In genomic region chr17:46732754-46733398, GRCh38 we compare ENCODE assay signal across 21 cellular contexts.
DNase-seq lines count a peak whose midpoint lies in the region; ATAC-seq and TF ChIP-seq lines count a peak whose summit lies in the region.
"Had no signal": no experiment of that assay in that cellular context is flagged by ENCODE, and none has a peak within 500 bp of the region (broad histone marks: within the 10 kb centered on the region; RNA-seq: fewer than 3 reads in every experiment).

No MANE protein-coding gene starts in this region.

- H3K36me3 ChIP-seq in HUES64 (ENCODE audit: insufficient read depth, low read length) (peaks cover 3% of the 10 kb centered on the region; the same call in 1 of the 2 replicates), iPS-18a (ENCODE audit: control insufficient read depth, low read depth, low read length) (no peaks in the 10 kb centered on the region), ascending aorta (peaks cover 5 to 23% of the 10 kb centered on the region in 2 donors)
- H3K36me3 ChIP-seq: right atrium auricular region had no signal

- in situ Hi-C loops in astrocyte of the spinal cord (cut with HindIII; ENCODE audit: low sequenced_read_pairs): no loop called here

- H3K9me3 ChIP-seq in HUES64 (ENCODE audit: insufficient read depth, low read depth, low read length) (no peaks in the 10 kb centered on the region), iPS-18a (ENCODE audit: control insufficient read depth, low read depth, low read length) (no peaks in the 10 kb centered on the region), ascending aorta (no peaks in the 10 kb centered on the region)
- H3K9me3 ChIP-seq: BLaER1, neutrophil, right atrium auricular region, upper lobe of left lung had no signal

- no peaks in the 10 kb centered on the region for H3K9me3 Mint-ChIP-seq in stimulated activated naive CD8-positive, alpha-beta T cell treated with anti-CD3 and anti-CD28 coated beads, Interleukin-15, amount 100 ng/mL, for 72 hours

- no peaks in the 10 kb centered on the region for H3K4me1 Mint-ChIP-seq in stimulated activated naive CD8-positive, alpha-beta T cell treated with anti-CD3 and anti-CD28 coated beads, Interleukin-15, amount 100 ng/mL, for 72 hours
- H3K4me1 Mint-ChIP-seq: activated CD8-positive, alpha-beta memory T cell treated with anti-CD3 and anti-CD28 coated beads, Interleukin-2, amount 10 ng/mL, durations not matched to agents 7 days and 5 days had no signal

- no peak overlapping the region for H3K27ac Mint-ChIP-seq in stimulated activated naive CD8-positive, alpha-beta T cell treated with anti-CD3 and anti-CD28 coated beads, Interleukin-15, amount 100 ng/mL, for 72 hours
- H3K27ac Mint-ChIP-seq: activated CD8-positive, alpha-beta memory T cell treated with anti-CD3 and anti-CD28 coated beads, Interleukin-2, amount 10 ng/mL, durations not matched to agents 7 days and 5 days had no signal

- no peak overlapping the region for H3K9ac ChIP-seq in HUES64 (ENCODE audit: low read depth, low read length)
- H3K9ac ChIP-seq in iPS-18a (ENCODE audit: low read length): peak overlapping the region; percentile 22
- H3K9ac ChIP-seq: BLaER1 had no signal

- TF ChIP-seq CTCF in astrocyte of the spinal cord (IDR thresholded peaks at IDR 0.05; ENCODE audit: low read depth, low read length): no peak
- TF ChIP-seq CTCF in ascending aorta (IDR thresholded peaks at IDR 0.05): no peak

- 23% methylated on average over 7 of the region's 7 CpGs for WGBS in HUES64

- intact Hi-C loops in ascending aorta (cut with DNase I): no loop called here

- H3K27me3 Mint-ChIP-seq in stimulated activated naive CD8-positive, alpha-beta T cell treated with anti-CD3 and anti-CD28 coated beads, Interleukin-15, amount 100 ng/mL, for 72 hours: no peaks in the 10 kb centered on the region
- H3K27me3 Mint-ChIP-seq: activated CD8-positive, alpha-beta memory T cell treated with anti-CD3 and anti-CD28 coated beads, Interleukin-2, amount 10 ng/mL, durations not matched to agents 7 days and 5 days had no signal

- peak overlapping the region; percentile 19; the same call in 1 of the 2 replicates for H3K4me3 ChIP-seq in HUES64 (ENCODE audit: low read length)
- no peak overlapping the region for H3K4me3 ChIP-seq in astrocyte of the spinal cord (ENCODE audit: low read depth, low read length)
- H3K4me3 ChIP-seq in iPS-18a (ENCODE audit: low read length): peak overlapping the region; percentile 41
- H3K4me3 ChIP-seq in ascending aorta: no peak overlapping the region
- H3K4me3 ChIP-seq: BLaER1, GM12878, right atrium auricular region, upper lobe of left lung had no signal

- H3K4me3 Mint-ChIP-seq in stimulated activated naive CD8-positive, alpha-beta T cell treated with anti-CD3 and anti-CD28 coated beads, Interleukin-15, amount 100 ng/mL, for 72 hours: no peak overlapping the region
- H3K4me3 Mint-ChIP-seq: activated CD8-positive, alpha-beta memory T cell treated with anti-CD3 and anti-CD28 coated beads, Interleukin-2, amount 10 ng/mL, durations not matched to agents 7 days and 5 days had no signal

- H3K27me3 ChIP-seq in HUES64 (ENCODE audit: insufficient read depth, low read length) (no peaks in the 10 kb centered on the region), iPS-18a (ENCODE audit: control insufficient read depth, insufficient read depth, low read length) (no peaks in the 10 kb centered on the region), ascending aorta (no peaks in the 10 kb centered on the region)
- H3K27me3 ChIP-seq: BLaER1, neutrophil, right atrium auricular region, upper lobe of left lung had no signal

- peak; percentile 10 for DNase-seq in astrocyte of the spinal cord (ENCODE audit: low read depth, low spot score)
- DNase-seq in putamen (ENCODE audit: low spot score): peak; percentile 4
- no peak for DNase-seq in stimulated activated naive CD8-positive, alpha-beta T cell treated with anti-CD3 and anti-CD28 coated beads, Interleukin-15, amount 100 ng/mL, for 72 hours
- DNase-seq in ascending aorta (ENCODE audit: low spot score in 2 of 2): no peak
- DNase-seq in islet precursor cell: no peak
- DNase-seq: activated CD4-positive, alpha-beta T cell treated with anti-CD3 and anti-CD28 coated beads for 1 hour; activated CD8-positive, alpha-beta memory T cell treated with anti-CD3 and anti-CD28 coated beads, Interleukin-2, amount 10 ng/mL, durations not matched to agents 7 days and 5 days; activated effector memory CD4-positive, alpha-beta T cell treated with Interleukin-2 at 50 U/mL for 16 hours; GDM1; GOT3; NCI-H226; Right ventricle myocardium superior; stimulated activated naive CD8-positive, alpha-beta T cell treated with anti-CD3 and anti-CD28 coated beads, Interleukin-15, Interleukin-2, amounts not matched to agents 100 U/mL and 50 U/mL, for 24 hours; upper lobe of left lung had no signal

- H3K27ac ChIP-seq in HUES64 (ENCODE audit: low read depth, low read length) (peak overlapping the region; percentile 80), iPS-18a (ENCODE audit: low read length) (peak overlapping the region; percentile 48), ascending aorta (no peak overlapping the region)
- H3K27ac ChIP-seq: BLaER1, neutrophil, right atrium auricular region, upper lobe of left lung had no signal

- no peak for ATAC-seq in stimulated activated naive CD8-positive, alpha-beta T cell treated with anti-CD3 and anti-CD28 coated beads, Interleukin-15, amount 100 ng/mL, for 72 hours
- ATAC-seq in esophagus mucosa: no peak
- ATAC-seq: activated CD8-positive, alpha-beta memory T cell treated with anti-CD3 and anti-CD28 coated beads, Interleukin-2, amount 10 ng/mL, durations not matched to agents 7 days and 5 days; GM12878; stimulated activated naive CD8-positive, alpha-beta T cell treated with anti-CD3 and anti-CD28 coated beads, Interleukin-15, Interleukin-2, amounts not matched to agents 100 U/mL and 50 U/mL, for 24 hours had no signal

- H3K4me1 ChIP-seq in HUES64 (ENCODE audit: insufficient read depth, low read length) (peaks cover 31% of the 10 kb centered on the region), iPS-18a (ENCODE audit: control insufficient read depth, low read depth, low read length) (peaks cover 28% of the 10 kb centered on the region), ascending aorta (no peaks in the 10 kb centered on the region)
- H3K4me1 ChIP-seq: right atrium auricular region, upper lobe of left lung had no signal

Comparison
In these comparisons a context has a peak if more than half of its experiments do, and no peak if none do; other contexts are left out.
1. H3K27ac ChIP-seq: peak in HUES64 (single experiment) and iPS-18a (single experiment); none in ascending aorta (0 of 2).
2. H3K4me3 ChIP-seq: peak in HUES64 (single experiment) and iPS-18a (single experiment); none in astrocyte of the spinal cord (single experiment) and ascending aorta (0 of 2).
3. DNase-seq: peak in astrocyte of the spinal cord (single experiment) and putamen (single experiment); none in stimulated activated naive CD8-positive, alpha-beta T cell treated with anti-CD3 and anti-CD28 coated beads, Interleukin-15, amount 100 ng/mL, for 72 hours (0 of 2), ascending aorta (0 of 2) and islet precursor cell (single experiment).